Comparison of ENCODE assay signal across 9 cellular contexts in the genomic region with DNA sequence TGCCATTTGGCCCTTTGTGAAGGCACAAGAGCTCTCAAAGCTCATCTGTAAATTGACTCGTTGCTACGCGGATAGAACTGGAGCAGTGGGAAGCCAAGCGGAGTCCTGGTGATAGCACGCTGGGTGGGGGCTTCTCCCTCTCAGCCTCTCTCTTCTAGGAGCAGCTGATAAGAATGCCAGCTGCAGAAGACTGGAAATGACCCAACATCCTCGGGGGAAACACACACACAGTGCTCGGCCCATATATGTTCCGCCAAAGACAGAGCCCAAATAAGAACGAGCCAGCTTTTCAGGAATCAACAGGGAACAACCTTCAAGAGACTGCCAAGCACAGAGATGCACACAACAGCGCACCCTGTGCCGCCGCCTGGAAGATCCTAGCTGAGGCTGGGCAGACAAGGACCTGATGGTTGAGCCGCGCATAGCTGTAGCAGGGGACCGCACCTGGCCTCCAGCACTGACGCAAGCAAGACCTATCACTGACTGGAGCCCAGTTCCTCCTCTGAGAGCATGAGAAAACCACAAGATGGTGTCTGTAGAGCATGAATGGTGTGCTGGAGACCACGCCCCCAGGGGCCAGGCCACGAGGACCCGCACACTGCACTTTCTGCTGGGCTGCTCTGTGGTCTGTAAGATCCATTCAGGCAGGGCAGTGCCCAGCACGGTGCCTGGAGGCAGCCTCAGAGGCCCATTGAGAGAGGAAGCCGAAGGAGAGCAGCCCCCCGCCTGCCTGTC. TPM values are rescaled to one million over a fixed set of nuclear protein-coding genes. Genes with fewer than 3 reads are reported as not detected.
DNase-seq lines count a peak whose midpoint lies in the region; ATAC-seq and TF ChIP-seq lines count a peak whose summit lies in the region.
"Had no signal": no experiment of that assay in that cellular context is flagged by ENCODE, and none has a peak within 500 bp of the region (broad histone marks: within the 10 kb centered on the region; RNA-seq: fewer than 3 reads in every experiment).

No MANE protein-coding gene starts in this region.

- H3K4me2 ChIP-seq in neuronal stem cell (ENCODE audit: insufficient read depth, low read length, poor library complexity, severe bottlenecking), result no peak overlapping the region

- H4K8ac ChIP-seq in neuronal stem cell (ENCODE audit: low read depth, low read length), result no peak overlapping the region

- ATAC-seq in GM21528 (IDR thresholded peaks at IDR 0.05; ENCODE audit: low FRiP score, unreplicated experiment) (peak; percentile 38), activated B cell treated with CpG ODN at 0.5 μM for 24 hours (ENCODE audit: low read depth) (peak; percentile 50)

- no peak overlapping the region for H3K9ac ChIP-seq in neuronal stem cell (ENCODE audit: low read depth, low read length, poor library complexity)

- no peak for TF ChIP-seq CTCF in activated B cell treated with CpG ODN at 0.5 μM for 24 hours (IDR thresholded peaks at IDR 0.05)

- WGBS in neuronal stem cell (ENCODE audit: extremely low coverage in 2 of 2, insufficient read length in 2 of 2, insufficient replicate concordance in 1 of 2), 2 donors, result no CpG with 5 or more reads among the region's 22 CpGs

- H3K36me3 Mint-ChIP-seq in activated B cell treated with CpG ODN at 0.5 μM for 24 hours (ENCODE audit: low read depth), result peaks cover 19% of the 10 kb centered on the region
- peaks cover 27% of the 10 kb centered on the region for H3K36me3 Mint-ChIP-seq in dendritic cell treated with granulocyte-macrophage colony-stimulating factor and Interleukin-4, amounts not matched to agents 40 ng/mL and 50 ng/mL, for 4 days (ENCODE audit: low read depth)

- H3K18ac ChIP-seq in neuronal stem cell (ENCODE audit: low read length), result no peak overlapping the region

- H2BK5ac ChIP-seq in neuronal stem cell (ENCODE audit: low read length), result no peak overlapping the region

- no peak overlapping the region for H2BK15ac ChIP-seq in neuronal stem cell (ENCODE audit: low read length)

- no peak overlapping the region for H2BK12ac ChIP-seq in neuronal stem cell (ENCODE audit: low read length)

- H3K79me1 ChIP-seq in neuronal stem cell (ENCODE audit: low read depth, low read length), result peaks cover 28% of the 10 kb centered on the region

- intact Hi-C loops in activated B cell treated with CpG ODN at 0.5 μM for 24 hours (cut with micrococcal nuclease), result loop anchor here (1.0 to 5.0 kb wide), 11 partner anchors 17 to 719 kb away; a partner anchor contains a TSS
- intact Hi-C loops in dendritic cell treated with granulocyte-macrophage colony-stimulating factor and Interleukin-4, amounts not matched to agents 40 ng/mL and 50 ng/mL, for 4 days (cut with micrococcal nuclease), result no loop called here

- no peaks in the 10 kb centered on the region for H3K9me3 Mint-ChIP-seq in activated B cell treated with CpG ODN at 0.5 μM for 24 hours
- H3K9me3 Mint-ChIP-seq in dendritic cell treated with granulocyte-macrophage colony-stimulating factor and Interleukin-4, amounts not matched to agents 40 ng/mL and 50 ng/mL, for 4 days, result no peaks in the 10 kb centered on the region

- H3K4me1 Mint-ChIP-seq in activated B cell treated with CpG ODN at 0.5 μM for 24 hours, result peaks cover 95% of the 10 kb centered on the region
- peaks cover 79% of the 10 kb centered on the region for H3K4me1 Mint-ChIP-seq in dendritic cell treated with granulocyte-macrophage colony-stimulating factor and Interleukin-4, amounts not matched to agents 40 ng/mL and 50 ng/mL, for 4 days (ENCODE audit: low read depth)

- peak overlapping the region; percentile 56 for H3K23ac ChIP-seq in neuronal stem cell (ENCODE audit: low read depth, low read length, poor library complexity)

- in situ Hi-C loops in HAP-1 (cut with MboI; ENCODE audit: low sequenced_read_pairs), result no loop called here

- H3K4me1 ChIP-seq in neuronal stem cell (ENCODE audit: control insufficient read depth in 2 of 2, insufficient read depth in 1 of 2, low read depth in 1 of 2, low read length in 2 of 2) (peaks cover 36 to 59% of the 10 kb centered on the region in 2 donors), HAP-1 (peaks cover 7% of the 10 kb centered on the region)

- no peak overlapping the region for H2AFZ ChIP-seq in neuronal stem cell (ENCODE audit: low read length)

- H4K91ac ChIP-seq in neuronal stem cell (ENCODE audit: low read depth, low read length, poor library complexity), result no peak overlapping the region

- H2AK5ac ChIP-seq in neuronal stem cell (ENCODE audit: low read depth, low read length), result no peak overlapping the region

- H3K14ac ChIP-seq in neuronal stem cell (ENCODE audit: low read length), result no peak overlapping the region

- no peak overlapping the region for H3K4me3 ChIP-seq in neuronal stem cell (ENCODE audit: low read length in 2 of 2)
- no peak overlapping the region for H3K4me3 ChIP-seq in HAP-1
- H3K4me3 ChIP-seq: right lobe of liver had no signal

- H2BK120ac ChIP-seq in neuronal stem cell (ENCODE audit: low read depth, low read length), result no peak overlapping the region

- peak overlapping the region; percentile 99 for H3K27ac Mint-ChIP-seq in activated B cell treated with CpG ODN at 0.5 μM for 24 hours
- peak overlapping the region; percentile 98 for H3K27ac Mint-ChIP-seq in dendritic cell treated with granulocyte-macrophage colony-stimulating factor and Interleukin-4, amounts not matched to agents 40 ng/mL and 50 ng/mL, for 4 days

- H3K4ac ChIP-seq in neuronal stem cell (ENCODE audit: low read length), result no peak overlapping the region

- DNase-seq in Kasumi-1 (lab: John Stamatoyannopoulos, UW), result peak; percentile 84 to 90
- peak; percentile 76 for DNase-seq in activated B cell treated with CpG ODN at 0.5 μM for 24 hours
- DNase-seq in neuronal stem cell (ENCODE audit: low spot score), result no peak
- DNase-seq in NCI-H128 (lab: John Stamatoyannopoulos, UW; ENCODE audit: unreplicated experiment), result no peak
- no peak for DNase-seq in HAP-1 (ENCODE audit: low spot score in 2 of 2)

- peak overlapping the region; percentile 94 for H3K4me3 Mint-ChIP-seq in activated B cell treated with CpG ODN at 0.5 μM for 24 hours
- H3K4me3 Mint-ChIP-seq in dendritic cell treated with granulocyte-macrophage colony-stimulating factor and Interleukin-4, amounts not matched to agents 40 ng/mL and 50 ng/mL, for 4 days, result peak overlapping the region; percentile 57

- POLR2A ChIA-PET in activated B cell treated with CpG ODN at 0.5 μM for 24 hours (lab: Charles Lee), result interaction anchor here (0.6 to 11.8 kb wide), 37 partner anchors 7 to 1705 kb away, joined by 3 to 242 read pairs (median 6); a partner anchor contains a TSS

- CTCF ChIA-PET in activated B cell treated with CpG ODN at 0.5 μM for 24 hours (lab: Charles Lee), result interaction anchor here (0.9 to 1.4 kb wide), 6 partner anchors 14 to 40 kb away, joined by 3 to 6 read pairs (median 4); a partner anchor contains a TSS

- no peak overlapping the region for H3K27ac ChIP-seq in neuronal stem cell (replicated peaks; ENCODE audit: low read length)
- H3K27ac ChIP-seq: right lobe of liver had no signal

- H3K27me3 Mint-ChIP-seq in activated B cell treated with CpG ODN at 0.5 μM for 24 hours, result no peaks in the 10 kb centered on the region
- no peaks in the 10 kb centered on the region for H3K27me3 Mint-ChIP-seq in dendritic cell treated with granulocyte-macrophage colony-stimulating factor and Interleukin-4, amounts not matched to agents 40 ng/mL and 50 ng/mL, for 4 days

- H3K36me3 ChIP-seq in neuronal stem cell (replicated peaks in 1 of 2; ENCODE audit: control insufficient read depth in 2 of 2, insufficient read depth in 2 of 2, low read length in 2 of 2) (no peaks in the 10 kb centered on the region), HAP-1 (replicated peaks) (0 out of 2 replicates have a peak, but pooled peaks cover 3% of the 10 kb centered on the region)
- H3K36me3 ChIP-seq: right lobe of liver had no signal

- no peaks in the 10 kb centered on the region for H3K9me3 ChIP-seq in neuronal stem cell (replicated peaks in 1 of 2; ENCODE audit: control insufficient read depth in 2 of 2, insufficient read depth in 1 of 2, low read depth in 1 of 2, low read length in 2 of 2)
- no peaks in the 10 kb centered on the region for H3K9me3 ChIP-seq in HAP-1
- H3K9me3 ChIP-seq: right lobe of liver had no signal

- no peaks in the 10 kb centered on the region for H3K27me3 ChIP-seq in neuronal stem cell (ENCODE audit: control insufficient read depth in 3 of 3, insufficient read depth in 3 of 3, low read depth in 1 of 3, low read length in 3 of 3)
- no peaks in the 10 kb centered on the region for H3K27me3 ChIP-seq in HAP-1 (ENCODE audit: low read depth)
- H3K27me3 ChIP-seq: right lobe of liver had no signal

- peak; percentile 90 for TF ChIP-seq POLR2A in GM10847 (IDR thresholded peaks at IDR 0.05; ENCODE audit: extremely low read depth, insufficient read length)

RNA-seq across cellular contexts. Expression of a gene that starts 16.0 kb away (rescaled TPM):
- 41.6 and 51.7 TPM in 2 replicates for total RNA-seq in activated B cell treated with CpG ODN at 0.5 μM for 24 hours
- polyA plus RNA-seq in neuronal stem cell (2013, experiment 1 of 2), result 23.9 TPM
- 24.3 TPM for polyA plus RNA-seq in neuronal stem cell (2013, experiment 2 of 2)

RNA-seq across cellular contexts. Expression of a gene that starts 39.7 kb away (rescaled TPM):
- total RNA-seq in activated B cell treated with CpG ODN at 0.5 μM for 24 hours, result 32.0 and 36.1 TPM in 2 replicates
- polyA plus RNA-seq in neuronal stem cell (2013, experiment 1 of 2), result 4.4 TPM
- polyA plus RNA-seq in neuronal stem cell (2013, experiment 2 of 2), result 4.7 TPM

RNA-seq across cellular contexts. Expression of a gene that starts 46.0 kb away (rescaled TPM):
- total RNA-seq in activated B cell treated with CpG ODN at 0.5 μM for 24 hours, result 70.9 and 89.3 TPM in 2 replicates
- 40.7 TPM for polyA plus RNA-seq in neuronal stem cell (2013, experiment 1 of 2)
- 40.6 TPM for polyA plus RNA-seq in neuronal stem cell (2013, experiment 2 of 2)

Comparison
In these comparisons a context has a peak if more than half of its experiments do, and no peak if none do; other contexts are left out.
1. DNase-seq: peak in Kasumi-1 (2 of 2) and activated B cell treated with CpG ODN at 0.5 μM for 24 hours (single experiment); none in neuronal stem cell (single experiment), NCI-H128 (single experiment) and HAP-1 (0 of 2).